2 cellular contexts compared by ENCODE assay signal in the genomic region with DNA sequence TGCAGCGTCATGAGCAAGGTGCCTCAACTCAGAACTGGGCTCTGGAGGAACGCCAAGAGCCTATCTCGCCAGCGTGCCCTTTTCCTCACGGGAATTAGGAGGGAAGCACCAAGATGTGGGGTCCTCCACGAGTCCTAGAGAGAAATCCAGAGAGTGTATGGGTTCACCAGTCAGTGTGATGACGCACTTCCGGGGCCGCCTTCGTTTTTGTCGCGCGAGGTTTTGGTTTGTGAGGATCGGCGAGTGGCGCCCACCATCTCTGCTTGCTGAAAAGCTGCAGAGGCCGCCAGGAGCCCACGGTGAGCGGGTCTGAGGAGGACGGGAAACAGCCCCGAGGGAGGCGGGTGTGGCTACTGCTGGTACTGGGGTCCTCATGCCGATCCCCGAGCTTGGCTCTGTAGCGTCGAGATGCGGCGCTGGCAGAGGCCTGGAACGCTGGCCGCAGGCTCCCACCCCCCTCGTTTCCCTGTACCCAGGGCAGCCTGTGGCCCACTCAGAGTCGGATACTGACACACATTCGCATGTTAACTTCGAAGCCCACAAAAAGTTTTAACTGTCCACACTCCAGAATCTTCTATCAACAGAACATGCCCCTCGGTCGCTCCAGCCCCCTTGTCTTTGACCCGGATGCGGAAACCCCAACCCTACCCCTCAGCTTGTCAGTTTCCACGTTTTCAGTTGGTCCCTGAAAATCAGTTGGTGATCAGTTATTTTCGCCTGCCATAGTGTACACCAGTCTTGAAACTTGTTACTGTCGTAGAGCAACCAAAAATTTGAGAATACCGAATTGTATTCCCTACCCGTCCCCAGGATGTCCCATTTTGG.
TF ChIP-seq lines count a peak whose summit lies in the region.

No MANE protein-coding gene starts in this region.

TF ChIP-seq in liver, 16 proteins besides CTCF, POLR2A, EP300 and RAD21:
- TF ChIP-seq, protein P1, sequence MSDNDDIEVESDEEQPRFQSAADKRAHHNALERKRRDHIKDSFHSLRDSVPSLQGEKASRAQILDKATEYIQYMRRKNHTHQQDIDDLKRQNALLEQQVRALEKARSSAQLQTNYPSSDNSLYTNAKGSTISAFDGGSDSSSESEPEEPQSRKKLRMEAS (IDR thresholded peaks at IDR 0.05) = no peak
- TF ChIP-seq YY1 (IDR thresholded peaks at IDR 0.05) (no peak), FOXA1 (IDR thresholded peaks at IDR 0.05) (no peak), NR2F2 (IDR thresholded peaks at IDR 0.05) (no peak)
- TF ChIP-seq, protein P2, sequence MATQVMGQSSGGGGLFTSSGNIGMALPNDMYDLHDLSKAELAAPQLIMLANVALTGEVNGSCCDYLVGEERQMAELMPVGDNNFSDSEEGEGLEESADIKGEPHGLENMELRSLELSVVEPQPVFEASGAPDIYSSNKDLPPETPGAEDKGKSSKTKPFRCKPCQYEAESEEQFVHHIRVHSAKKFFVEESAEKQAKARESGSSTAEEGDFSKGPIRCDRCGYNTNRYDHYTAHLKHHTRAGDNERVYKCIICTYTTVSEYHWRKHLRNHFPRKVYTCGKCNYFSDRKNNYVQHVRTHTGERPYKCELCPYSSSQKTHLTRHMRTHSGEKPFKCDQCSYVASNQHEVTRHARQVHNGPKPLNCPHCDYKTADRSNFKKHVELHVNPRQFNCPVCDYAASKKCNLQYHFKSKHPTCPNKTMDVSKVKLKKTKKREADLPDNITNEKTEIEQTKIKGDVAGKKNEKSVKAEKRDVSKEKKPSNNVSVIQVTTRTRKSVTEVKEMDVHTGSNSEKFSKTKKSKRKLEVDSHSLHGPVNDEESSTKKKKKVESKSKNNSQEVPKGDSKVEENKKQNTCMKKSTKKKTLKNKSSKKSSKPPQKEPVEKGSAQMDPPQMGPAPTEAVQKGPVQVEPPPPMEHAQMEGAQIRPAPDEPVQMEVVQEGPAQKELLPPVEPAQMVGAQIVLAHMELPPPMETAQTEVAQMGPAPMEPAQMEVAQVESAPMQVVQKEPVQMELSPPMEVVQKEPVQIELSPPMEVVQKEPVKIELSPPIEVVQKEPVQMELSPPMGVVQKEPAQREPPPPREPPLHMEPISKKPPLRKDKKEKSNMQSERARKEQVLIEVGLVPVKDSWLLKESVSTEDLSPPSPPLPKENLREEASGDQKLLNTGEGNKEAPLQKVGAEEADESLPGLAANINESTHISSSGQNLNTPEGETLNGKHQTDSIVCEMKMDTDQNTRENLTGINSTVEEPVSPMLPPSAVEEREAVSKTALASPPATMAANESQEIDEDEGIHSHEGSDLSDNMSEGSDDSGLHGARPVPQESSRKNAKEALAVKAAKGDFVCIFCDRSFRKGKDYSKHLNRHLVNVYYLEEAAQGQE (IDR thresholded peaks at IDR 0.05) = no peak

TF ChIP-seq in HepG2, 621 proteins besides CTCF, POLR2A, EP300 and RAD21:
- TF ChIP-seq, protein P3, sequence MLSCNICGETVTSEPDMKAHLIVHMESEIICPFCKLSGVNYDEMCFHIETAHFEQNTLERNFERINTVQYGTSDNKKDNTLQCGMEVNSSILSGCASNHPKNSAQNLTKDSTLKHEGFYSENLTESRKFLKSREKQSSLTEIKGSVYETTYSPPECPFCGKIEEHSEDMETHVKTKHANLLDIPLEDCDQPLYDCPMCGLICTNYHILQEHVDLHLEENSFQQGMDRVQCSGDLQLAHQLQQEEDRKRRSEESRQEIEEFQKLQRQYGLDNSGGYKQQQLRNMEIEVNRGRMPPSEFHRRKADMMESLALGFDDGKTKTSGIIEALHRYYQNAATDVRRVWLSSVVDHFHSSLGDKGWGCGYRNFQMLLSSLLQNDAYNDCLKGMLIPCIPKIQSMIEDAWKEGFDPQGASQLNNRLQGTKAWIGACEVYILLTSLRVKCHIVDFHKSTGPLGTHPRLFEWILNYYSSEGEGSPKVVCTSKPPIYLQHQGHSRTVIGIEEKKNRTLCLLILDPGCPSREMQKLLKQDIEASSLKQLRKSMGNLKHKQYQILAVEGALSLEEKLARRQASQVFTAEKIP (CRISPR knock-in tag; IDR thresholded peaks at IDR 0.05; ENCODE audit: borderline replicate concordance) = no peak
- TF ChIP-seq GZF1 (CRISPR knock-in tag; IDR thresholded peaks at IDR 0.05) = no peak
- TF ChIP-seq, protein P4, sequence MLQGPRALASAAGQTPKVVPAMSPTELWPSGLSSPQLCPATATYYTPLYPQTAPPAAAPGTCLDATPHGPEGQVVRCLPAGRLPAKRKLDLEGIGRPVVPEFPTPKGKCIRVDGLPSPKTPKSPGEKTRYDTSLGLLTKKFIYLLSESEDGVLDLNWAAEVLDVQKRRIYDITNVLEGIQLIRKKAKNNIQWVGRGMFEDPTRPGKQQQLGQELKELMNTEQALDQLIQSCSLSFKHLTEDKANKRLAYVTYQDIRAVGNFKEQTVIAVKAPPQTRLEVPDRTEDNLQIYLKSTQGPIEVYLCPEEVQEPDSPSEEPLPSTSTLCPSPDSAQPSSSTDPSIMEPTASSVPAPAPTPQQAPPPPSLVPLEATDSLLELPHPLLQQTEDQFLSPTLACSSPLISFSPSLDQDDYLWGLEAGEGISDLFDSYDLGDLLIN (CRISPR knock-in tag; IDR thresholded peaks at IDR 0.05; ENCODE audit: borderline replicate concordance) = no peak
- no peak for TF ChIP-seq ZNF317 (CRISPR knock-in tag; IDR thresholded peaks at IDR 0.05)
- no peak for TF ChIP-seq ARNT (IDR thresholded peaks at IDR 0.05)
